In the genomic region with DNA sequence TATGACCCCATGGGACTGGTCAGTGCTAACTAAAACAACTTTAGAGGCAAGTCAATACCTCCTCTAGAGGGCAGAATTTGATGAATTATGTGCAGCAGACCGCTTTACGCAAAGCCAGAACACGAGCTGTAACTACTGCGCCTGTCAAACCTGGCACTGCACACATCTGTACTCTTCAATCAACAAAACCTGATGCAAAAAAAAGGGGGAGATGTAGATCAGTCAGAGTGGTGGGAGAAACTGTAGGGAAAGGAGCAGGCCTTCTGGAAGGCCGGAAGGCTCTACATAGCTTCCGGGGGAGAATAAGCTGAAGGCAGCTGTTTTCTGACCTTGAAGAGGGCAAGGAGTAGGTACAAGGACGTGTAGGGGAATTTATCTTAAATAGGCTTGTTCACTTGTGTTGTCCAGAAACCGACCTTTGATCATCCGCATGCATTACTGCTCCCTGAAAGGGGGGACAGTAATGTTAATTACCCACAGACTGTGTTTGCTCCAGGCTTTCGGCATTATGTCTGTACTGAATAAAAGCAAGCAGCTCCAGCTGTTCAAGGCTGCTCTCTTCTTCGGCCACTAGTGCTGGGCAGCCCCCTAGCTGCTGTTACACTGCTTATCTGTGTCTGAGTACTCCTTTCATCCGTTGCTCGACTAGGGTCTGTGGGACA, we compare ENCODE assay signal across 1 cellular context.
A peak's percentile ranks its signal among the peaks of the same experiment; 100 is the strongest.
TF ChIP-seq lines count a peak whose summit lies in the region.

No MANE protein-coding gene starts in this region.

TF ChIP-seq in HepG2, 621 proteins besides CTCF, POLR2A, EP300 and RAD21 (continued from another document and continues in another):
- TF ChIP-seq, protein P1, sequence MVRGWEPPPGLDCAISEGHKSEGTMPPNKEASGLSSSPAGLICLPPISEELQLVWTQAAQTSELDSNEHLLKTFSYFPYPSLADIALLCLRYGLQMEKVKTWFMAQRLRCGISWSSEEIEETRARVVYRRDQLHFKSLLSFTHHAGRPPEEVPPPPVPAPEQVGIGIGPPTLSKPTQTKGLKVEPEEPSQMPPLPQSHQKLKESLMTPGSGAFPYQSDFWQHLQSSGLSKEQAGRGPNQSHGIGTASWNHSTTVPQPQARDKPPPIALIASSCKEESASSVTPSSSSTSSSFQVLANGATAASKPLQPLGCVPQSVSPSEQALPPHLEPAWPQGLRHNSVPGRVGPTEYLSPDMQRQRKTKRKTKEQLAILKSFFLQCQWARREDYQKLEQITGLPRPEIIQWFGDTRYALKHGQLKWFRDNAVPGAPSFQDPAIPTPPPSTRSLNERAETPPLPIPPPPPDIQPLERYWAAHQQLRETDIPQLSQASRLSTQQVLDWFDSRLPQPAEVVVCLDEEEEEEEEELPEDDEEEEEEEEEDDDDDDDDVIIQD (CRISPR knock-in tag; IDR thresholded peaks at IDR 0.05; ENCODE audit: low read depth) = no peak
- TF ChIP-seq ZNF772 (CRISPR knock-in tag; IDR thresholded peaks at IDR 0.05) = no peak
- TF ChIP-seq, protein P2, sequence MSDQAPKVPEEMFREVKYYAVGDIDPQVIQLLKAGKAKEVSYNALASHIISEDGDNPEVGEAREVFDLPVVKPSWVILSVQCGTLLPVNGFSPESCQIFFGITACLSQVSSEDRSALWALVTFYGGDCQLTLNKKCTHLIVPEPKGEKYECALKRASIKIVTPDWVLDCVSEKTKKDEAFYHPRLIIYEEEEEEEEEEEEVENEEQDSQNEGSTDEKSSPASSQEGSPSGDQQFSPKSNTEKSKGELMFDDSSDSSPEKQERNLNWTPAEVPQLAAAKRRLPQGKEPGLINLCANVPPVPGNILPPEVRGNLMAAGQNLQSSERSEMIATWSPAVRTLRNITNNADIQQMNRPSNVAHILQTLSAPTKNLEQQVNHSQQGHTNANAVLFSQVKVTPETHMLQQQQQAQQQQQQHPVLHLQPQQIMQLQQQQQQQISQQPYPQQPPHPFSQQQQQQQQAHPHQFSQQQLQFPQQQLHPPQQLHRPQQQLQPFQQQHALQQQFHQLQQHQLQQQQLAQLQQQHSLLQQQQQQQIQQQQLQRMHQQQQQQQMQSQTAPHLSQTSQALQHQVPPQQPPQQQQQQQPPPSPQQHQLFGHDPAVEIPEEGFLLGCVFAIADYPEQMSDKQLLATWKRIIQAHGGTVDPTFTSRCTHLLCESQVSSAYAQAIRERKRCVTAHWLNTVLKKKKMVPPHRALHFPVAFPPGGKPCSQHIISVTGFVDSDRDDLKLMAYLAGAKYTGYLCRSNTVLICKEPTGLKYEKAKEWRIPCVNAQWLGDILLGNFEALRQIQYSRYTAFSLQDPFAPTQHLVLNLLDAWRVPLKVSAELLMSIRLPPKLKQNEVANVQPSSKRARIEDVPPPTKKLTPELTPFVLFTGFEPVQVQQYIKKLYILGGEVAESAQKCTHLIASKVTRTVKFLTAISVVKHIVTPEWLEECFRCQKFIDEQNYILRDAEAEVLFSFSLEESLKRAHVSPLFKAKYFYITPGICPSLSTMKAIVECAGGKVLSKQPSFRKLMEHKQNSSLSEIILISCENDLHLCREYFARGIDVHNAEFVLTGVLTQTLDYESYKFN (CRISPR knock-in tag; conservative IDR thresholded peaks at IDR 0.05) = peak; percentile 80
- TF ChIP-seq HES4 (CRISPR knock-in tag; IDR thresholded peaks at IDR 0.05; ENCODE audit: borderline replicate concordance) = no peak
- peak; percentile 50; the same call in 1 of the 2 replicates for TF ChIP-seq ZNF792 (CRISPR knock-in tag; IDR thresholded peaks at IDR 0.05)
- TF ChIP-seq ZFP90 (CRISPR knock-in tag; IDR thresholded peaks at IDR 0.05; ENCODE audit: borderline replicate concordance) = peak; percentile 50; the same call in 1 of the 2 replicates
- peak; percentile 63; the same call in 1 of the 2 replicates for TF ChIP-seq ATF7-NPFF (CRISPR knock-in tag; IDR thresholded peaks at IDR 0.05; ENCODE audit: low read depth)
- no peak for TF ChIP-seq CREB1 (IDR thresholded peaks at IDR 0.05)
- 0 out of 2 replicates have a peak, but pooled peaks have one; percentile 51 for TF ChIP-seq CREB1 (CRISPR knock-in tag; IDR thresholded peaks at IDR 0.05)
- no peak for TF ChIP-seq NR3C1 (CRISPR knock-in tag; IDR thresholded peaks at IDR 0.05)
- peak; percentile 49 for TF ChIP-seq ASH2L (IDR thresholded peaks at IDR 0.05; ENCODE audit: insufficient read length, low read depth, low read length)
- TF ChIP-seq TCF7 (IDR thresholded peaks at IDR 0.05; ENCODE audit: low read depth) = peak; percentile 50; the same call in 1 of the 2 replicates
- TF ChIP-seq, protein P3, sequence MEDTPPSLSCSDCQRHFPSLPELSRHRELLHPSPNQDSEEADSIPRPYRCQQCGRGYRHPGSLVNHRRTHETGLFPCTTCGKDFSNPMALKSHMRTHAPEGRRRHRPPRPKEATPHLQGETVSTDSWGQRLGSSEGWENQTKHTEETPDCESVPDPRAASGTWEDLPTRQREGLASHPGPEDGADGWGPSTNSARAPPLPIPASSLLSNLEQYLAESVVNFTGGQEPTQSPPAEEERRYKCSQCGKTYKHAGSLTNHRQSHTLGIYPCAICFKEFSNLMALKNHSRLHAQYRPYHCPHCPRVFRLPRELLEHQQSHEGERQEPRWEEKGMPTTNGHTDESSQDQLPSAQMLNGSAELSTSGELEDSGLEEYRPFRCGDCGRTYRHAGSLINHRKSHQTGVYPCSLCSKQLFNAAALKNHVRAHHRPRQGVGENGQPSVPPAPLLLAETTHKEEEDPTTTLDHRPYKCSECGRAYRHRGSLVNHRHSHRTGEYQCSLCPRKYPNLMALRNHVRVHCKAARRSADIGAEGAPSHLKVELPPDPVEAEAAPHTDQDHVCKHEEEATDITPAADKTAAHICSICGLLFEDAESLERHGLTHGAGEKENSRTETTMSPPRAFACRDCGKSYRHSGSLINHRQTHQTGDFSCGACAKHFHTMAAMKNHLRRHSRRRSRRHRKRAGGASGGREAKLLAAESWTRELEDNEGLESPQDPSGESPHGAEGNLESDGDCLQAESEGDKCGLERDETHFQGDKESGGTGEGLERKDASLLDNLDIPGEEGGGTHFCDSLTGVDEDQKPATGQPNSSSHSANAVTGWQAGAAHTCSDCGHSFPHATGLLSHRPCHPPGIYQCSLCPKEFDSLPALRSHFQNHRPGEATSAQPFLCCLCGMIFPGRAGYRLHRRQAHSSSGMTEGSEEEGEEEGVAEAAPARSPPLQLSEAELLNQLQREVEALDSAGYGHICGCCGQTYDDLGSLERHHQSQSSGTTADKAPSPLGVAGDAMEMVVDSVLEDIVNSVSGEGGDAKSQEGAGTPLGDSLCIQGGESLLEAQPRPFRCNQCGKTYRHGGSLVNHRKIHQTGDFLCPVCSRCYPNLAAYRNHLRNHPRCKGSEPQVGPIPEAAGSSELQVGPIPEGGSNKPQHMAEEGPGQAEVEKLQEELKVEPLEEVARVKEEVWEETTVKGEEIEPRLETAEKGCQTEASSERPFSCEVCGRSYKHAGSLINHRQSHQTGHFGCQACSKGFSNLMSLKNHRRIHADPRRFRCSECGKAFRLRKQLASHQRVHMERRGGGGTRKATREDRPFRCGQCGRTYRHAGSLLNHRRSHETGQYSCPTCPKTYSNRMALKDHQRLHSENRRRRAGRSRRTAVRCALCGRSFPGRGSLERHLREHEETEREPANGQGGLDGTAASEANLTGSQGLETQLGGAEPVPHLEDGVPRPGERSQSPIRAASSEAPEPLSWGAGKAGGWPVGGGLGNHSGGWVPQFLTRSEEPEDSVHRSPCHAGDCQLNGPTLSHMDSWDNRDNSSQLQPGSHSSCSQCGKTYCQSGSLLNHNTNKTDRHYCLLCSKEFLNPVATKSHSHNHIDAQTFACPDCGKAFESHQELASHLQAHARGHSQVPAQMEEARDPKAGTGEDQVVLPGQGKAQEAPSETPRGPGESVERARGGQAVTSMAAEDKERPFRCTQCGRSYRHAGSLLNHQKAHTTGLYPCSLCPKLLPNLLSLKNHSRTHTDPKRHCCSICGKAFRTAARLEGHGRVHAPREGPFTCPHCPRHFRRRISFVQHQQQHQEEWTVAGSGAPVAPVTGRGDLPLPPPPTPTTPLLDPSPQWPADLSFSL (CRISPR knock-in tag; IDR thresholded peaks at IDR 0.05) = no peak
- TF ChIP-seq, protein P4, sequence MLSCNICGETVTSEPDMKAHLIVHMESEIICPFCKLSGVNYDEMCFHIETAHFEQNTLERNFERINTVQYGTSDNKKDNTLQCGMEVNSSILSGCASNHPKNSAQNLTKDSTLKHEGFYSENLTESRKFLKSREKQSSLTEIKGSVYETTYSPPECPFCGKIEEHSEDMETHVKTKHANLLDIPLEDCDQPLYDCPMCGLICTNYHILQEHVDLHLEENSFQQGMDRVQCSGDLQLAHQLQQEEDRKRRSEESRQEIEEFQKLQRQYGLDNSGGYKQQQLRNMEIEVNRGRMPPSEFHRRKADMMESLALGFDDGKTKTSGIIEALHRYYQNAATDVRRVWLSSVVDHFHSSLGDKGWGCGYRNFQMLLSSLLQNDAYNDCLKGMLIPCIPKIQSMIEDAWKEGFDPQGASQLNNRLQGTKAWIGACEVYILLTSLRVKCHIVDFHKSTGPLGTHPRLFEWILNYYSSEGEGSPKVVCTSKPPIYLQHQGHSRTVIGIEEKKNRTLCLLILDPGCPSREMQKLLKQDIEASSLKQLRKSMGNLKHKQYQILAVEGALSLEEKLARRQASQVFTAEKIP (CRISPR knock-in tag; IDR thresholded peaks at IDR 0.05; ENCODE audit: borderline replicate concordance) = no peak
- 0 out of 2 replicates have a peak, but pooled peaks have one; percentile 52 for TF ChIP-seq SMAD3 (CRISPR knock-in tag; IDR thresholded peaks at IDR 0.05)
- TF ChIP-seq ZNF563 (CRISPR knock-in tag; IDR thresholded peaks at IDR 0.05) = no peak
- 0 out of 2 replicates have a peak, but pooled peaks have one; percentile 8 for TF ChIP-seq BCL6 (CRISPR knock-in tag; IDR thresholded peaks at IDR 0.05)
- TF ChIP-seq MED1 (CRISPR knock-in tag; IDR thresholded peaks at IDR 0.05) = peak; percentile 72
- TF ChIP-seq ZNF891 (CRISPR knock-in tag; IDR thresholded peaks at IDR 0.05) = no peak
- TF ChIP-seq, protein P5, sequence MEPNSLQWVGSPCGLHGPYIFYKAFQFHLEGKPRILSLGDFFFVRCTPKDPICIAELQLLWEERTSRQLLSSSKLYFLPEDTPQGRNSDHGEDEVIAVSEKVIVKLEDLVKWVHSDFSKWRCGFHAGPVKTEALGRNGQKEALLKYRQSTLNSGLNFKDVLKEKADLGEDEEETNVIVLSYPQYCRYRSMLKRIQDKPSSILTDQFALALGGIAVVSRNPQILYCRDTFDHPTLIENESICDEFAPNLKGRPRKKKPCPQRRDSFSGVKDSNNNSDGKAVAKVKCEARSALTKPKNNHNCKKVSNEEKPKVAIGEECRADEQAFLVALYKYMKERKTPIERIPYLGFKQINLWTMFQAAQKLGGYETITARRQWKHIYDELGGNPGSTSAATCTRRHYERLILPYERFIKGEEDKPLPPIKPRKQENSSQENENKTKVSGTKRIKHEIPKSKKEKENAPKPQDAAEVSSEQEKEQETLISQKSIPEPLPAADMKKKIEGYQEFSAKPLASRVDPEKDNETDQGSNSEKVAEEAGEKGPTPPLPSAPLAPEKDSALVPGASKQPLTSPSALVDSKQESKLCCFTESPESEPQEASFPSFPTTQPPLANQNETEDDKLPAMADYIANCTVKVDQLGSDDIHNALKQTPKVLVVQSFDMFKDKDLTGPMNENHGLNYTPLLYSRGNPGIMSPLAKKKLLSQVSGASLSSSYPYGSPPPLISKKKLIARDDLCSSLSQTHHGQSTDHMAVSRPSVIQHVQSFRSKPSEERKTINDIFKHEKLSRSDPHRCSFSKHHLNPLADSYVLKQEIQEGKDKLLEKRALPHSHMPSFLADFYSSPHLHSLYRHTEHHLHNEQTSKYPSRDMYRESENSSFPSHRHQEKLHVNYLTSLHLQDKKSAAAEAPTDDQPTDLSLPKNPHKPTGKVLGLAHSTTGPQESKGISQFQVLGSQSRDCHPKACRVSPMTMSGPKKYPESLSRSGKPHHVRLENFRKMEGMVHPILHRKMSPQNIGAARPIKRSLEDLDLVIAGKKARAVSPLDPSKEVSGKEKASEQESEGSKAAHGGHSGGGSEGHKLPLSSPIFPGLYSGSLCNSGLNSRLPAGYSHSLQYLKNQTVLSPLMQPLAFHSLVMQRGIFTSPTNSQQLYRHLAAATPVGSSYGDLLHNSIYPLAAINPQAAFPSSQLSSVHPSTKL (CRISPR knock-in tag; IDR thresholded peaks at IDR 0.05) = peak; percentile 78
- no peak for TF ChIP-seq CEBPG (CRISPR knock-in tag; IDR thresholded peaks at IDR 0.05)
- TF ChIP-seq STAT5B (CRISPR knock-in tag; IDR thresholded peaks at IDR 0.05) = no peak
- TF ChIP-seq, protein P6, sequence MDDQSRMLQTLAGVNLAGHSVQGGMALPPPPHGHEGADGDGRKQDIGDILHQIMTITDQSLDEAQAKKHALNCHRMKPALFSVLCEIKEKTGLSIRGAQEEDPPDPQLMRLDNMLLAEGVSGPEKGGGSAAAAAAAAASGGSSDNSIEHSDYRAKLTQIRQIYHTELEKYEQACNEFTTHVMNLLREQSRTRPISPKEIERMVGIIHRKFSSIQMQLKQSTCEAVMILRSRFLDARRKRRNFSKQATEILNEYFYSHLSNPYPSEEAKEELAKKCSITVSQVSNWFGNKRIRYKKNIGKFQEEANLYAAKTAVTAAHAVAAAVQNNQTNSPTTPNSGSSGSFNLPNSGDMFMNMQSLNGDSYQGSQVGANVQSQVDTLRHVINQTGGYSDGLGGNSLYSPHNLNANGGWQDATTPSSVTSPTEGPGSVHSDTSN (CRISPR knock-in tag; IDR thresholded peaks at IDR 0.05; ENCODE audit: borderline replicate concordance) = no peak
- TF ChIP-seq RCOR2 (CRISPR knock-in tag; IDR thresholded peaks at IDR 0.05) = no peak
- no peak for TF ChIP-seq ZNF790 (CRISPR knock-in tag; IDR thresholded peaks at IDR 0.05; ENCODE audit: borderline replicate concordance)
- TF ChIP-seq ETV5 (CRISPR knock-in tag; IDR thresholded peaks at IDR 0.05; ENCODE audit: borderline replicate concordance) = peak; percentile 70; the same call in 1 of the 2 replicates
- TF ChIP-seq FOXM1 (CRISPR knock-in tag; IDR thresholded peaks at IDR 0.05) = no peak
- peak; percentile 49; the same call in 1 of the 2 replicates for TF ChIP-seq ZFY (CRISPR knock-in tag; IDR thresholded peaks at IDR 0.05)
- no peak for TF ChIP-seq FOXP1 (IDR thresholded peaks at IDR 0.05)
- peak; percentile 47; the same call in 1 of the 2 replicates for TF ChIP-seq FOXP1 (CRISPR knock-in tag; IDR thresholded peaks at IDR 0.05)
- TF ChIP-seq MIER2 (CRISPR knock-in tag; IDR thresholded peaks at IDR 0.05) = no peak
- TF ChIP-seq HOXD1 (CRISPR knock-in tag; IDR thresholded peaks at IDR 0.05) = peak; percentile 23; the same call in 1 of the 2 replicates
- TF ChIP-seq, protein P7, sequence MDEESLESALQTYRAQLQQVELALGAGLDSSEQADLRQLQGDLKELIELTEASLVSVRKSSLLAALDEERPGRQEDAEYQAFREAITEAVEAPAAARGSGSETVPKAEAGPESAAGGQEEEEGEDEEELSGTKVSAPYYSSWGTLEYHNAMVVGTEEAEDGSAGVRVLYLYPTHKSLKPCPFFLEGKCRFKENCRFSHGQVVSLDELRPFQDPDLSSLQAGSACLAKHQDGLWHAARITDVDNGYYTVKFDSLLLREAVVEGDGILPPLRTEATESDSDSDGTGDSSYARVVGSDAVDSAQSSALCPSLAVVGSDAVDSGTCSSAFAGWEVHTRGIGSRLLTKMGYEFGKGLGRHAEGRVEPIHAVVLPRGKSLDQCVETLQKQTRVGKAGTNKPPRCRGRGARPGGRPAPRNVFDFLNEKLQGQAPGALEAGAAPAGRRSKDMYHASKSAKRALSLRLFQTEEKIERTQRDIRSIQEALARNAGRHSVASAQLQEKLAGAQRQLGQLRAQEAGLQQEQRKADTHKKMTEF (CRISPR knock-in tag; IDR thresholded peaks at IDR 0.05) = peak; percentile 30; the same call in 1 of the 2 replicates
- 0 out of 2 replicates have a peak, but pooled peaks have one; percentile 30 for TF ChIP-seq GATAD1 (CRISPR knock-in tag; IDR thresholded peaks at IDR 0.05)
- TF ChIP-seq SRSF1 (optimal IDR thresholded peaks at IDR 0.05; ENCODE audit: low read depth, low read length) = no peak
- no peak for TF ChIP-seq MTF2 (CRISPR knock-in tag; IDR thresholded peaks at IDR 0.05; ENCODE audit: borderline replicate concordance)
- TF ChIP-seq SMARCC2 (IDR thresholded peaks at IDR 0.05) = no peak
- 0 out of 2 replicates have a peak, but pooled peaks have one; percentile 36 for TF ChIP-seq RFXAP (CRISPR knock-in tag; IDR thresholded peaks at IDR 0.05; ENCODE audit: borderline replicate concordance)
- TF ChIP-seq PITX1 (CRISPR knock-in tag; IDR thresholded peaks at IDR 0.05) = 0 out of 2 replicates have a peak, but pooled peaks have one; percentile 18
- TF ChIP-seq ISL2 (CRISPR knock-in tag; IDR thresholded peaks at IDR 0.05) = peak; percentile 71
